In genomic region chr20:32983459-32984112, GRCh38 we compare ENCODE assay signal across 14 cellular contexts. TPM values are rescaled to one million over a fixed set of nuclear protein-coding genes. Genes with fewer than 3 reads are reported as not detected.
DNase-seq lines count a peak whose midpoint lies in the region; ATAC-seq, FAIRE-seq and TF ChIP-seq lines count a peak whose summit lies in the region.
"Had no signal": no experiment of that assay in that cellular context is flagged by ENCODE, and none has a peak within 500 bp of the region (broad histone marks: within the 10 kb centered on the region; RNA-seq: fewer than 3 reads in every experiment).

No MANE protein-coding gene starts in this region.

- BruUV-seq in HepG2 (replicated peaks; lab: Mats Ljungman, UMichigan), result no TSS peak
- no TSS peak for BruUV-seq in K562 (replicated peaks; lab: Mats Ljungman, UMichigan)

- in situ Hi-C loops in HepG2 (cut with HindIII; ENCODE audit: extremely low pct_ligation_motif_present, low pct_unique_long_range_greater_than_20kb), result no loop called here
- in situ Hi-C loops in K562 (cut with MboI), result no loop called here

- peaks cover 3 to 52% (median 27%) of the 10 kb centered on the region in 4 donors for H3K4me1 Mint-ChIP-seq in naive thymus-derived CD8-positive, alpha-beta T cell

- H2AFZ ChIP-seq in HepG2 (ENCODE audit: low read length) (no peak overlapping the region), K562 (ENCODE audit: low read depth, low read length) (no peak overlapping the region)

- peak overlapping the region in 6 of 10 donors; percentile 35 to 87 (median 63) for H3K27ac Mint-ChIP-seq in naive thymus-derived CD8-positive, alpha-beta T cell

- no peak overlapping the region for H3K4me3 Mint-ChIP-seq in naive thymus-derived CD8-positive, alpha-beta T cell
- H3K4me3 Mint-ChIP-seq: CD4-positive, CD25-positive, alpha-beta regulatory T cell had no signal

- H3K27me3 Mint-ChIP-seq in naive thymus-derived CD8-positive, alpha-beta T cell, result no peaks in the 10 kb centered on the region
- H3K27me3 Mint-ChIP-seq: CD4-positive, CD25-positive, alpha-beta regulatory T cell had no signal

- POLR2A ChIA-PET in HepG2 (lab: Yijun Ruan, JAX), result no interaction called here
- POLR2A ChIA-PET in K562 (lab: Yijun Ruan, JAX), result interaction anchor here (0.7 to 0.9 kb wide), 3 partner anchors 9 to 482 kb away, joined by 3 to 5 read pairs (median 4); no protein-coding TSS in a partner anchor
- POLR2A ChIA-PET in naive thymus-derived CD8-positive, alpha-beta T cell (lab: Charles Lee), result interaction anchor here (1.4 to 2.7 kb wide), 2 partner anchors 10 to 16 kb away, joined by 4 to 7 read pairs; no protein-coding TSS in a partner anchor

- H3K36me3 ChIP-seq in HepG2 (replicated peaks in 1 of 2; ENCODE audit: control insufficient read depth in 1 of 2, insufficient read depth in 2 of 2, low read length in 2 of 2) (no peaks in the 10 kb centered on the region), right lobe of liver (no peaks in the 10 kb centered on the region), K562 (ENCODE audit: control insufficient read depth, insufficient read depth, low read length) (no peaks in the 10 kb centered on the region)

- no peaks in the 10 kb centered on the region for H3K9me3 ChIP-seq in HepG2 (ENCODE audit: low read length)
- no peaks in the 10 kb centered on the region for H3K9me3 ChIP-seq in right lobe of liver
- H3K9me3 ChIP-seq in K562 (replicated peaks; ENCODE audit: control insufficient read depth, insufficient read depth, low read depth, low read length), result no peaks in the 10 kb centered on the region

- H3K27ac ChIP-seq in HepG2 (ENCODE audit: extremely low read length, insufficient read depth, low read length) (no peak overlapping the region), right lobe of liver (no peak overlapping the region), K562 (ENCODE audit: extremely low read depth, low read depth, low read length) (no peak overlapping the region)
- H3K27ac ChIP-seq: HL-60 had no signal

- CTCF ChIA-PET in HepG2 (lab: Yijun Ruan, JAX; ENCODE audit: low intra/inter-chr PET ratio, low total read pairs) (no interaction called here), K562 (lab: Yijun Ruan, JAX; ENCODE audit: low intra/inter-chr PET ratio) (no interaction called here)

- H3K4me3 ChIP-seq in HepG2 (replicated peaks in 1 of 3; ENCODE audit: insufficient read depth in 1 of 3, low read depth in 2 of 3, low read length in 3 of 3) (no peak overlapping the region), right lobe of liver (no peak overlapping the region), K562 (no peak overlapping the region)

- no peak for TF ChIP-seq RAD21 in HepG2 (CRISPR knock-in tag; IDR thresholded peaks at IDR 0.05)
- TF ChIP-seq RAD21 in K562 (CRISPR knock-in tag; conservative IDR thresholded peaks at IDR 0.05 in 1 of 2, IDR thresholded peaks at IDR 0.05 in 1 of 2), result no peak

- H3K9ac ChIP-seq in HepG2 (ENCODE audit: insufficient read depth, low read depth, low read length) (no peak overlapping the region), K562 (ENCODE audit: insufficient read depth in 1 of 2, low read depth in 2 of 2, low read length in 2 of 2) (no peak overlapping the region)

- H3K4me1 ChIP-seq in HepG2 (ENCODE audit: insufficient read depth, low read length) (peaks cover 27% of the 10 kb centered on the region), right lobe of liver (no peaks in the 10 kb centered on the region), K562 (replicated peaks in 1 of 2; ENCODE audit: control insufficient read depth in 2 of 2, insufficient read depth in 2 of 2, low read length in 2 of 2) (no peaks in the 10 kb centered on the region; a peak in 1 of 5 replicates)

- TF ChIP-seq POLR2A in HepG2 (IDR thresholded peaks at IDR 0.05; ENCODE audit: insufficient read depth in 1 of 2, low read depth in 2 of 2, low read length in 2 of 2), result no peak
- TF ChIP-seq POLR2A in right lobe of liver (IDR thresholded peaks at IDR 0.05), result no peak
- TF ChIP-seq POLR2A in K562 (conservative IDR thresholded peaks at IDR 0.05), result no peak

- H3K79me2 ChIP-seq in HepG2 (ENCODE audit: insufficient read depth, low read length), result no peaks in the 10 kb centered on the region
- H3K79me2 ChIP-seq in K562 (ENCODE audit: control insufficient read depth, insufficient read depth, low read length), result no peaks in the 10 kb centered on the region

- H3K36me3 Mint-ChIP-seq in naive thymus-derived CD8-positive, alpha-beta T cell, result no peaks in the 10 kb centered on the region
- H3K36me3 Mint-ChIP-seq: CD4-positive, CD25-positive, alpha-beta regulatory T cell had no signal

- TF ChIP-seq CTCF in HepG2 (CRISPR knock-in tag; IDR thresholded peaks at IDR 0.05) (no peak), right lobe of liver (IDR thresholded peaks at IDR 0.05) (no peak), K562 (IDR thresholded peaks at IDR 0.05 in 2 of 3, conservative IDR thresholded peaks at IDR 0.05 in 1 of 3; ENCODE audit: insufficient read depth in 2 of 3, low read depth in 1 of 3, low read length in 3 of 3) (no peak)

- no peaks in the 10 kb centered on the region for H4K20me1 ChIP-seq in HepG2 (ENCODE audit: insufficient read depth, low read length)
- 0 out of 2 replicates have a peak, but pooled peaks cover 11% of the 10 kb centered on the region for H4K20me1 ChIP-seq in K562 (replicated peaks; ENCODE audit: control insufficient read depth, insufficient read depth, low read length)

- no peaks in the 10 kb centered on the region for H3K9me1 ChIP-seq in K562 (ENCODE audit: control insufficient read depth, insufficient read depth, low read length)

- H3K27me3 ChIP-seq in HepG2 (ENCODE audit: control insufficient read depth in 1 of 2, insufficient read depth in 2 of 2, low read length in 2 of 2), result peaks cover 6 to 61% of the 10 kb centered on the region in 2 experiments
- no peaks in the 10 kb centered on the region for H3K27me3 ChIP-seq in right lobe of liver
- H3K27me3 ChIP-seq in K562 (ENCODE audit: control insufficient read depth in 2 of 2, insufficient read depth in 2 of 2, low read length in 2 of 2), result peaks cover 11 to 48% of the 10 kb centered on the region in 2 experiments; a peak in 4 of 5 replicates

- DNase-seq in HepG2 (ENCODE audit: low spot score) (no peak), right lobe of liver (no peak), K562 (ENCODE audit: extremely low read depth in 1 of 4, low spot score in 3 of 4) (no peak)
- no peak for DNase-seq in naive thymus-derived CD8-positive, alpha-beta T cell
- DNase-seq: AML-193; CD4-positive, CD25-positive, alpha-beta regulatory T cell; HCEC 1CT; MV-4-11; NCI-H187 treated with DMSO at 0.1 percent for 48 hours had no signal

- intact Hi-C loops in HepG2 (cut with micrococcal nuclease; ENCODE audit: unreplicated experiment), result no loop called here
- intact Hi-C loops in right lobe of liver (cut with DNase I), result no loop called here
- intact Hi-C loops in K562 (cut with micrococcal nuclease), result no loop called here

- H3K4me2 ChIP-seq in HepG2 (ENCODE audit: low read depth, low read length) (no peak overlapping the region), K562 (ENCODE audit: insufficient read depth, low read length) (no peak overlapping the region)

- H3K9me3 Mint-ChIP-seq in naive thymus-derived CD8-positive, alpha-beta T cell, result no peaks in the 10 kb centered on the region
- H3K9me3 Mint-ChIP-seq: CD4-positive, CD25-positive, alpha-beta regulatory T cell had no signal

- no peak for ATAC-seq in HepG2
- no peak for ATAC-seq in right lobe of liver
- ATAC-seq in K562, result no peak
- ATAC-seq in naive thymus-derived CD8-positive, alpha-beta T cell, result no peak
- ATAC-seq in GM21717 (IDR thresholded peaks at IDR 0.05; ENCODE audit: unreplicated experiment), result no peak
- no peak for ATAC-seq in HG03565 (IDR thresholded peaks at IDR 0.05; ENCODE audit: unreplicated experiment)
- no peak for ATAC-seq in HG02763 (IDR thresholded peaks at IDR 0.05; ENCODE audit: unreplicated experiment)

- TF ChIP-seq EP300 in HepG2 (IDR thresholded peaks at IDR 0.05; ENCODE audit: low read depth in 2 of 2, low read length in 2 of 2) (no peak), HepG2 (CRISPR knock-in tag; IDR thresholded peaks at IDR 0.05; ENCODE audit: borderline replicate concordance) (no peak), K562 (IDR thresholded peaks at IDR 0.05; ENCODE audit: low read length) (no peak)

- 47% methylated on average over 12 of the region's 12 CpGs for WGBS in HepG2 (ENCODE audit: low lambda C conversion rate)
- 94% methylated on average over 5 of the region's 12 CpGs for WGBS in right lobe of liver (ENCODE audit: insufficient coverage, low coverage, low lambda C conversion rate, missing lambda C conversion rate)
- 7% methylated on average over 11 of the region's 12 CpGs for WGBS in K562 (ENCODE audit: insufficient coverage, low coverage, missing lambda C conversion rate)

- no peak for FAIRE-seq in HepG2 (lab: Jason Lieb, UNC)
- FAIRE-seq in K562 (lab: Jason Lieb, UNC), result no peak

RNA-seq across cellular contexts. Expression of gene SUN5, which starts 20.6 kb away (rescaled TPM):
- not detected in 2 replicates for total RNA-seq in HepG2 (2016; rRNA removed; fragmentation: Illumina TruSeq; extraction: Trizol)
- not detected in 2 replicates for total RNA-seq in HepG2 (2016; cell fraction: cytosol; rRNA removed; fragmentation: Illumina TruSeq; extraction: Trizol; ENCODE audit: low read depth)
- not detected in 2 replicates for total RNA-seq in HepG2 (2016; cell fraction: insoluble cytoplasmic fraction; rRNA removed; fragmentation: Illumina TruSeq; extraction: Trizol)
- total RNA-seq in HepG2 (2016; cell fraction: membrane; rRNA removed; fragmentation: Illumina TruSeq; extraction: Trizol), result not detected in 2 replicates
- total RNA-seq in HepG2 (2016; cell fraction: nucleus; rRNA removed; fragmentation: Illumina TruSeq; extraction: Trizol), result not detected in 2 replicates
- not detected in 2 replicates for polyA plus RNA-seq in HepG2 (2011; rRNA removed)
- not detected in 2 replicates for polyA plus RNA-seq in HepG2 (2011; cell fraction: cytosol; rRNA removed)
- polyA plus RNA-seq in HepG2 (2011; cell fraction: nucleus; rRNA removed), result not detected in 2 replicates
- not detected in 2 replicates for polyA plus RNA-seq in HepG2 (2012)
- not detected in 2 replicates for polyA plus RNA-seq in HepG2 (2016; cell fraction: cytosol; fragmentation: Illumina TruSeq; extraction: Trizol; ENCODE audit: low read depth)
- not detected in 2 replicates for polyA plus RNA-seq in HepG2 (2016; cell fraction: insoluble cytoplasmic fraction; fragmentation: Illumina TruSeq; extraction: Trizol; ENCODE audit: low read depth)
- not detected in 2 replicates for polyA plus RNA-seq in HepG2 (2016; cell fraction: membrane; fragmentation: Illumina TruSeq; extraction: Trizol; ENCODE audit: low read depth)
- polyA plus RNA-seq in HepG2 (2016; cell fraction: nucleus; fragmentation: Illumina TruSeq; extraction: Trizol; ENCODE audit: insufficient read depth, low read depth), result not detected in 2 replicates
- polyA minus RNA-seq in HepG2 (2011; rRNA and poly(A)+ RNA removed; ENCODE audit: low replicate concordance), result not detected in 2 replicates
- not detected in 2 replicates for polyA minus RNA-seq in HepG2 (2011; cell fraction: cytosol; rRNA and poly(A)+ RNA removed)
- not detected in 2 replicates for polyA minus RNA-seq in HepG2 (2011; cell fraction: nucleus; rRNA and poly(A)+ RNA removed)
- total RNA-seq in right lobe of liver, result not detected
- total RNA-seq in K562 (2011; cell fraction: chromatin; rRNA removed; ENCODE audit: low replicate concordance), result not detected in 2 replicates
- total RNA-seq in K562 (2011; cell fraction: nucleolus; rRNA removed), result not detected in 2 replicates
- total RNA-seq in K562 (2011; cell fraction: nucleoplasm; rRNA removed), result not detected in 2 replicates
- total RNA-seq in K562 (2014; rRNA removed), result not detected in 2 replicates
- not detected in 2 replicates for total RNA-seq in K562 (2014; rRNA removed; fragmentation: Illumina TruSeq; extraction: Trizol)
- not detected in 2 replicates for total RNA-seq in K562 (2015; rRNA removed; fragmentation: Illumina TruSeq; extraction: Trizol)
- total RNA-seq in K562 (2021), result not detected in 2 replicates
- polyA plus RNA-seq in K562 (2011; rRNA removed), result not detected in 2 replicates
- polyA plus RNA-seq in K562 (2011; cell fraction: cytosol; rRNA removed), result not detected in 2 replicates
- not detected in 2 replicates for polyA plus RNA-seq in K562 (2011; cell fraction: nucleus; rRNA removed)
- not detected in 2 replicates for polyA plus RNA-seq in K562 (2012)
- not detected in 2 replicates for polyA plus RNA-seq in K562 (2014; fragmentation: Illumina TruSeq; extraction: Trizol)
- not detected for polyA plus RNA-seq in K562 (2014; fragmentation: Nextera tagmentation; extraction: Ambion mirVana)
- polyA plus RNA-seq in K562 (2014; rRNA removed), result not detected in 2 replicates
- polyA minus RNA-seq in K562 (2011; rRNA and poly(A)+ RNA removed), result not detected in 2 replicates
- not detected in 2 replicates for polyA minus RNA-seq in K562 (2011; cell fraction: cytosol; rRNA and poly(A)+ RNA removed)
- not detected in 2 replicates for polyA minus RNA-seq in K562 (2011; cell fraction: nucleus; rRNA and poly(A)+ RNA removed)
- total RNA-seq in naive thymus-derived CD8-positive, alpha-beta T cell, result not detected
- polyA plus RNA-seq in naive thymus-derived CD8-positive, alpha-beta T cell, result not detected
- total RNA-seq: Calu3; CD4-positive, CD25-positive, alpha-beta regulatory T cell had no signal
- polyA plus RNA-seq: CD4-positive, CD25-positive, alpha-beta regulatory T cell had no signal

RNA-seq across cellular contexts. Expression of gene BPIFB2, which starts 23.9 kb away (rescaled TPM):
- total RNA-seq in HepG2 (2016; rRNA removed; fragmentation: Illumina TruSeq; extraction: Trizol), result 27.4 and 54.5 TPM in 2 replicates
- 7.1 and 9.6 TPM in 2 replicates for total RNA-seq in HepG2 (2016; cell fraction: cytosol; rRNA removed; fragmentation: Illumina TruSeq; extraction: Trizol; ENCODE audit: low read depth)
- total RNA-seq in HepG2 (2016; cell fraction: insoluble cytoplasmic fraction; rRNA removed; fragmentation: Illumina TruSeq; extraction: Trizol), result 23.9 and 58.5 TPM in 2 replicates
- total RNA-seq in HepG2 (2016; cell fraction: membrane; rRNA removed; fragmentation: Illumina TruSeq; extraction: Trizol), result 14.4 and 19.0 TPM in 2 replicates
- 67.6 and 73.6 TPM in 2 replicates for total RNA-seq in HepG2 (2016; cell fraction: nucleus; rRNA removed; fragmentation: Illumina TruSeq; extraction: Trizol)
- 902 and 1,439 TPM in 2 replicates for polyA plus RNA-seq in HepG2 (2011; rRNA removed)
- polyA plus RNA-seq in HepG2 (2011; cell fraction: cytosol; rRNA removed), result 445 and 477 TPM in 2 replicates
- 3,378 and 3,757 TPM in 2 replicates for polyA plus RNA-seq in HepG2 (2011; cell fraction: nucleus; rRNA removed)
- polyA plus RNA-seq in HepG2 (2012), result 748 and 877 TPM in 2 replicates
- 16.7 and 20.1 TPM in 2 replicates for polyA plus RNA-seq in HepG2 (2016; cell fraction: cytosol; fragmentation: Illumina TruSeq; extraction: Trizol; ENCODE audit: low read depth)
- 40.9 and 50.4 TPM in 2 replicates for polyA plus RNA-seq in HepG2 (2016; cell fraction: insoluble cytoplasmic fraction; fragmentation: Illumina TruSeq; extraction: Trizol; ENCODE audit: low read depth)
- 25.2 and 26.1 TPM in 2 replicates for polyA plus RNA-seq in HepG2 (2016; cell fraction: membrane; fragmentation: Illumina TruSeq; extraction: Trizol; ENCODE audit: low read depth)
- polyA plus RNA-seq in HepG2 (2016; cell fraction: nucleus; fragmentation: Illumina TruSeq; extraction: Trizol; ENCODE audit: insufficient read depth, low read depth), result 205 and 206 TPM in 2 replicates
- polyA minus RNA-seq in HepG2 (2011; rRNA and poly(A)+ RNA removed; ENCODE audit: low replicate concordance), result 0.19 and 1,018 TPM in 2 replicates
- polyA minus RNA-seq in HepG2 (2011; cell fraction: cytosol; rRNA and poly(A)+ RNA removed), result 235 and 377 TPM in 2 replicates
- polyA minus RNA-seq in HepG2 (2011; cell fraction: nucleus; rRNA and poly(A)+ RNA removed), result 642 and 673 TPM in 2 replicates
- total RNA-seq in right lobe of liver, result under 1 TPM in 1 of 6 experiments, not detected in 5; 0.12 TPM
- not detected in 2 replicates for total RNA-seq in K562 (2011; cell fraction: chromatin; rRNA removed; ENCODE audit: low replicate concordance)
- not detected in 2 replicates for total RNA-seq in K562 (2011; cell fraction: nucleolus; rRNA removed)
- not detected in 2 replicates for total RNA-seq in K562 (2011; cell fraction: nucleoplasm; rRNA removed)
- not detected in 2 replicates for total RNA-seq in K562 (2014; rRNA removed)
- total RNA-seq in K562 (2014; rRNA removed; fragmentation: Illumina TruSeq; extraction: Trizol), result not detected in 2 replicates
- total RNA-seq in K562 (2015; rRNA removed; fragmentation: Illumina TruSeq; extraction: Trizol), result not detected in 2 replicates
- total RNA-seq in K562 (2021), result 0.11 TPM in 1 of 2 replicates, not detected in the other
- not detected in 2 replicates for polyA plus RNA-seq in K562 (2011; rRNA removed)
- not detected in 2 replicates for polyA plus RNA-seq in K562 (2011; cell fraction: cytosol; rRNA removed)
- polyA plus RNA-seq in K562 (2011; cell fraction: nucleus; rRNA removed), result not detected in 2 replicates
- polyA plus RNA-seq in K562 (2012), result not detected in 2 replicates
- polyA plus RNA-seq in K562 (2014; fragmentation: Illumina TruSeq; extraction: Trizol), result not detected in 2 replicates
- not detected for polyA plus RNA-seq in K562 (2014; fragmentation: Nextera tagmentation; extraction: Ambion mirVana)
- polyA plus RNA-seq in K562 (2014; rRNA removed), result not detected in 2 replicates
- not detected in 2 replicates for polyA minus RNA-seq in K562 (2011; rRNA and poly(A)+ RNA removed)
- polyA minus RNA-seq in K562 (2011; cell fraction: cytosol; rRNA and poly(A)+ RNA removed), result 1.1 TPM in 1 of 2 replicates, not detected in the other
- polyA minus RNA-seq in K562 (2011; cell fraction: nucleus; rRNA and poly(A)+ RNA removed), result not detected in 2 replicates
- total RNA-seq in naive thymus-derived CD8-positive, alpha-beta T cell, result not detected
- polyA plus RNA-seq in naive thymus-derived CD8-positive, alpha-beta T cell, result not detected
- total RNA-seq: Calu3; CD4-positive, CD25-positive, alpha-beta regulatory T cell had no signal
- polyA plus RNA-seq: CD4-positive, CD25-positive, alpha-beta regulatory T cell had no signal

RNA-seq across cellular contexts. Expression of gene BPIFB6, which starts 47.9 kb away (rescaled TPM):
- total RNA-seq in HepG2 (2016; rRNA removed; fragmentation: Illumina TruSeq; extraction: Trizol) (0.13 TPM in 1 of 2 replicates, not detected in the other), right lobe of liver (not detected), K562 (2014; rRNA removed) (not detected in 2 replicates), K562 (2014; rRNA removed; fragmentation: Illumina TruSeq; extraction: Trizol) (not detected in 2 replicates), K562 (2015; rRNA removed; fragmentation: Illumina TruSeq; extraction: Trizol) (not detected in 2 replicates), K562 (2021) (not detected in 2 replicates)
- total RNA-seq in HepG2 (2016; cell fraction: cytosol; rRNA removed; fragmentation: Illumina TruSeq; extraction: Trizol; ENCODE audit: low read depth), result not detected in 2 replicates
- not detected in 2 replicates for total RNA-seq in HepG2 (2016; cell fraction: insoluble cytoplasmic fraction; rRNA removed; fragmentation: Illumina TruSeq; extraction: Trizol)
- total RNA-seq in HepG2 (2016; cell fraction: membrane; rRNA removed; fragmentation: Illumina TruSeq; extraction: Trizol), result not detected in 2 replicates
- 0.28 TPM in 1 of 2 replicates, not detected in the other for total RNA-seq in HepG2 (2016; cell fraction: nucleus; rRNA removed; fragmentation: Illumina TruSeq; extraction: Trizol)
- polyA plus RNA-seq in HepG2 (2011; rRNA removed) (1.7 and 3.1 TPM in 2 replicates), K562 (2011; rRNA removed) (not detected in 2 replicates), K562 (2014; fragmentation: Illumina TruSeq; extraction: Trizol) (not detected in 2 replicates), K562 (2014; fragmentation: Nextera tagmentation; extraction: Ambion mirVana) (not detected), K562 (2014; rRNA removed) (not detected in 2 replicates)
- 0.36 and 0.92 TPM in 2 replicates for polyA plus RNA-seq in HepG2 (2011; cell fraction: cytosol; rRNA removed)
- 16.0 and 30.7 TPM in 2 replicates for polyA plus RNA-seq in HepG2 (2011; cell fraction: nucleus; rRNA removed)
- 1.9 and 4.7 TPM in 2 replicates for polyA plus RNA-seq in HepG2 (2012)
- not detected in 2 replicates for polyA plus RNA-seq in HepG2 (2016; cell fraction: cytosol; fragmentation: Illumina TruSeq; extraction: Trizol; ENCODE audit: low read depth)
- not detected in 2 replicates for polyA plus RNA-seq in HepG2 (2016; cell fraction: insoluble cytoplasmic fraction; fragmentation: Illumina TruSeq; extraction: Trizol; ENCODE audit: low read depth)
- not detected in 2 replicates for polyA plus RNA-seq in HepG2 (2016; cell fraction: membrane; fragmentation: Illumina TruSeq; extraction: Trizol; ENCODE audit: low read depth)
- 0.32 TPM in 1 of 2 replicates, not detected in the other for polyA plus RNA-seq in HepG2 (2016; cell fraction: nucleus; fragmentation: Illumina TruSeq; extraction: Trizol; ENCODE audit: insufficient read depth, low read depth)
- 2.3 TPM in 1 of 2 replicates, not detected in the other for polyA minus RNA-seq in HepG2 (2011; rRNA and poly(A)+ RNA removed; ENCODE audit: low replicate concordance)
- not detected in 2 replicates for polyA minus RNA-seq in HepG2 (2011; cell fraction: cytosol; rRNA and poly(A)+ RNA removed)
- 2.2 and 2.5 TPM in 2 replicates for polyA minus RNA-seq in HepG2 (2011; cell fraction: nucleus; rRNA and poly(A)+ RNA removed)
- total RNA-seq in K562 (2011; cell fraction: chromatin; rRNA removed; ENCODE audit: low replicate concordance), result not detected in 2 replicates
- total RNA-seq in K562 (2011; cell fraction: nucleolus; rRNA removed), result not detected in 2 replicates
- not detected in 2 replicates for total RNA-seq in K562 (2011; cell fraction: nucleoplasm; rRNA removed)
- not detected in 2 replicates for polyA plus RNA-seq in K562 (2011; cell fraction: cytosol; rRNA removed)
- not detected in 2 replicates for polyA plus RNA-seq in K562 (2011; cell fraction: nucleus; rRNA removed)
- polyA plus RNA-seq in K562 (2012), result not detected in 2 replicates
- polyA minus RNA-seq in K562 (2011; rRNA and poly(A)+ RNA removed), result not detected in 2 replicates
- not detected in 2 replicates for polyA minus RNA-seq in K562 (2011; cell fraction: cytosol; rRNA and poly(A)+ RNA removed)
- polyA minus RNA-seq in K562 (2011; cell fraction: nucleus; rRNA and poly(A)+ RNA removed), result not detected in 2 replicates
- not detected for total RNA-seq in naive thymus-derived CD8-positive, alpha-beta T cell
- polyA plus RNA-seq in naive thymus-derived CD8-positive, alpha-beta T cell, result not detected
- total RNA-seq: Calu3; CD4-positive, CD25-positive, alpha-beta regulatory T cell had no signal
- polyA plus RNA-seq: CD4-positive, CD25-positive, alpha-beta regulatory T cell had no signal

Comparison
In these comparisons a context has a peak if more than half of its experiments do, and no peak if none do; other contexts are left out.
1. RNA of gene BPIFB2, which starts 23.9 kb away (total RNA-seq): 7.1 to 73.6 TPM in HepG2; 0.12 TPM in right lobe of liver, 0.11 TPM in K562 and not detected in naive thymus-derived CD8-positive, alpha-beta T cell; every median in the first group is over 4 times any median in the second.
2. Of the 241 proteins assayed by ChIP-seq in both HepG2 and K562: peak only in HepG2: none; only in K562: ADNP; in both: none; in neither: 240.